ENCODE assay signal across 8 cellular contexts in the genomic region with DNA sequence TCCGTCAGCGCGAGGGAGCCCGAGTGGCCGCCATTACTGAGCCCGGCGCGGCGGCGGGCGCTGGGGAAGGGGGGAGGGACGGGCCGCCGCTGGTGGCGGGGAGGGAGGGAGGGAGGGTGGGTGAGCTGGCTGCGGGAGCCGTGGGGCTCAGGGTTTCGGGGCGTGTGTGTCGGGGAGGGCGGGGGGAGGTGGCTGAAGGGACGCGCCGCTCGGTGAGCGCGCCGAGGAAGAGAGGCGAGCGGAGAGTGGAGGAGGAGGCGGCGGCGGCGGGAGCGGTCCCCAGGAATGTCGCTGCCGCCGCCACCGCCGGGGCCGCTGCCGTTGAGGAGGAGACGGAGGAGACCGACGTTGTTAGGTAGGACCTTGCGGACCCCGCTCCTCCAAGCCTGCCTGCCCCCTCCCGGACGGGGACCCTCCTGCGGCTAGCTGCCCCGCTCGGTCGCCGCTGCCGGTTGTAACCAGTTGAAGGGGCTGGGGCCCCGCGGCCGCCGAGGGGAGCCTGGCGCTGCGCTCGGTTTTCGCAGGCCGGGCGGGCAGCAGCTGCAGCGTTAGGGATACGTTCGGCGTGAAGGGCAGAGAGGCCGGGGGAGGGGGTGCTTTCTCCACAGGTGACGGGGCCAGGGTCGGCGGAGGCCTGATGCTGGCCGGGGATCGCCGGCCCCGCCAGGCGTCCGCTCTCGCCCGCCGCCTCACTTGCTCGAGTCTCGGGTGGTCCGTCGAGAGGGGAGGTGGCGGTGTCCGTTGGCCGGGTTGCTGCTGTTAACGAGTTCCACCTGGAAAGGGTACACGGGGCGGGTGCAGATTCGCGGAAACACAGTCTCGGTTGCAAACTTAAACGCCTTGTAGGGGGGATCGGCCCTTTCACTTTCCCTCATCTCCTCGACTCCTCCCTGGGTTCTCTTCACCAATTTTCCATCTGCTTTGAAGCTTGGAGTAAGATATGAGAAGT. TPM values are rescaled to one million over a fixed set of nuclear protein-coding genes. Genes with fewer than 3 reads are reported as not detected.
DNase-seq lines count a peak whose midpoint lies in the region; ATAC-seq and TF ChIP-seq lines count a peak whose summit lies in the region.

A gene with protein sequence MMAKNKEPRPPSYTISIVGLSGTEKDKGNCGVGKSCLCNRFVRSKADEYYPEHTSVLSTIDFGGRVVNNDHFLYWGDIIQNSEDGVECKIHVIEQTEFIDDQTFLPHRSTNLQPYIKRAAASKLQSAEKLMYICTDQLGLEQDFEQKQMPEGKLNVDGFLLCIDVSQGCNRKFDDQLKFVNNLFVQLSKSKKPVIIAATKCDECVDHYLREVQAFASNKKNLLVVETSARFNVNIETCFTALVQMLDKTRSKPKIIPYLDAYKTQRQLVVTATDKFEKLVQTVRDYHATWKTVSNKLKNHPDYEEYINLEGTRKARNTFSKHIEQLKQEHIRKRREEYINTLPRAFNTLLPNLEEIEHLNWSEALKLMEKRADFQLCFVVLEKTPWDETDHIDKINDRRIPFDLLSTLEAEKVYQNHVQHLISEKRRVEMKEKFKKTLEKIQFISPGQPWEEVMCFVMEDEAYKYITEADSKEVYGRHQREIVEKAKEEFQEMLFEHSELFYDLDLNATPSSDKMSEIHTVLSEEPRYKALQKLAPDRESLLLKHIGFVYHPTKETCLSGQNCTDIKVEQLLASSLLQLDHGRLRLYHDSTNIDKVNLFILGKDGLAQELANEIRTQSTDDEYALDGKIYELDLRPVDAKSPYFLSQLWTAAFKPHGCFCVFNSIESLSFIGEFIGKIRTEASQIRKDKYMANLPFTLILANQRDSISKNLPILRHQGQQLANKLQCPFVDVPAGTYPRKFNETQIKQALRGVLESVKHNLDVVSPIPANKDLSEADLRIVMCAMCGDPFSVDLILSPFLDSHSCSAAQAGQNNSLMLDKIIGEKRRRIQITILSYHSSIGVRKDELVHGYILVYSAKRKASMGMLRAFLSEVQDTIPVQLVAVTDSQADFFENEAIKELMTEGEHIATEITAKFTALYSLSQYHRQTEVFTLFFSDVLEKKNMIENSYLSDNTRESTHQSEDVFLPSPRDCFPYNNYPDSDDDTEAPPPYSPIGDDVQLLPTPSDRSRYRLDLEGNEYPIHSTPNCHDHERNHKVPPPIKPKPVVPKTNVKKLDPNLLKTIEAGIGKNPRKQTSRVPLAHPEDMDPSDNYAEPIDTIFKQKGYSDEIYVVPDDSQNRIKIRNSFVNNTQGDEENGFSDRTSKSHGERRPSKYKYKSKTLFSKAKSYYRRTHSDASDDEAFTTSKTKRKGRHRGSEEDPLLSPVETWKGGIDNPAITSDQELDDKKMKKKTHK (N-terminal part only) (plus strand): TSS at position 224 of the 949 bp plus-strand sequence. CDS start 13,366 bp downstream, outside the sequence.

- H3K27ac Mint-ChIP-seq in activated naive CD8-positive, alpha-beta T cell = peak within 1 kb of the TSS; percentile 98

- WGBS in heart left ventricle, 4 donors = 0 to 1% (median 0%) methylated on average over 50 to 98 of the region's 98 CpGs

- H3K36me3 Mint-ChIP-seq in activated naive CD8-positive, alpha-beta T cell = peaks cover 2% of the 10 kb centered on the region

- H3K27ac ChIP-seq in C4-2B (peak within 1 kb of the TSS; percentile 93), heart left ventricle (peak within 1 kb of the TSS; percentile 87 to 100 (median 97))

- H3K4me1 Mint-ChIP-seq in activated naive CD8-positive, alpha-beta T cell (ENCODE audit: low read depth) = peaks cover 47% of the 10 kb centered on the region

- peaks cover 5 to 54% (median 29%) of the 10 kb centered on the region in 12 donors for H3K4me1 ChIP-seq in heart left ventricle

- no peaks in the 10 kb centered on the region for H3K9me3 Mint-ChIP-seq in activated naive CD8-positive, alpha-beta T cell (ENCODE audit: low read depth)

- TF ChIP-seq CTCF in C4-2B (conservative IDR thresholded peaks at IDR 0.05) (no peak; the same call in 1 of the 2 replicates), heart left ventricle (IDR thresholded peaks at IDR 0.05) (peak in 6 of 12 donors; percentile 10 to 35 (median 21))

- no peaks in the 10 kb centered on the region for H3K27me3 ChIP-seq in heart left ventricle

- no peaks in the 10 kb centered on the region for H3K36me3 ChIP-seq in heart left ventricle

- intact Hi-C loops in heart left ventricle (cut with DNase I) = loop anchor here (2.0 to 10.0 kb wide), 21 partner anchors 83 to 620 kb away; a partner anchor contains a TSS
- intact Hi-C loops in posterior cingulate gyrus (cut with DNase I) = loop anchor here (5.0 to 10.0 kb wide), 4 partner anchors 143 to 513 kb away; a partner anchor contains a TSS

- DNase-seq in SK-N-DZ (ENCODE audit: low spot score) = peak; percentile 59
- DNase-seq in heart left ventricle = peak in 3 of 5 donors; percentile 46 to 78 (median 77)
- DNase-seq in posterior cingulate gyrus = peak in 6 of 10 donors; percentile 22 to 91 (median 36)

- no peaks in the 10 kb centered on the region for H3K9me3 ChIP-seq in heart left ventricle

- H3K4me3 ChIP-seq in heart left ventricle = peak within 1 kb of the TSS; percentile 75 to 95 (median 92)

- no peaks in the 10 kb centered on the region for H3K27me3 Mint-ChIP-seq in activated naive CD8-positive, alpha-beta T cell

- ATAC-seq in GM19395 (IDR thresholded peaks at IDR 0.05; ENCODE audit: unreplicated experiment) (peak; percentile 47), HG03558 (IDR thresholded peaks at IDR 0.05; ENCODE audit: extremely low read depth, unreplicated experiment) (peak; percentile 8), heart left ventricle (peak; percentile 5 to 56 (median 41)), HG03469 (IDR thresholded peaks at IDR 0.05; ENCODE audit: unreplicated experiment) (no peak)

- peak within 1 kb of the TSS; percentile 99 for H3K4me3 Mint-ChIP-seq in activated naive CD8-positive, alpha-beta T cell

- no peak for TF ChIP-seq POLR2A in heart left ventricle (IDR thresholded peaks at IDR 0.05)

RNA-seq across cellular contexts. Expression of the gene that starts here (rescaled TPM):
- 20.3 and 25.9 TPM in 2 replicates for polyA plus RNA-seq in SK-N-DZ (2014; cell fraction: cytosol; rRNA removed)
- polyA plus RNA-seq in SK-N-DZ (2014; cell fraction: nucleus; rRNA removed) = 11.3 and 17.5 TPM in 2 replicates
- total RNA-seq in heart left ventricle = 100 to 1,000 TPM; 141 to 277 (median 254) TPM
- polyA plus RNA-seq in heart left ventricle = 10 to 100 TPM; 21.0 to 55.2 TPM
